9 cellular contexts compared by ENCODE assay signal in genomic region chr3:50300681-50301254, GRCh38. TPM values are rescaled to one million over a fixed set of nuclear protein-coding genes. Genes with fewer than 3 reads are reported as not detected.
DNase-seq lines count a peak whose midpoint lies in the region; ATAC-seq and TF ChIP-seq lines count a peak whose summit lies in the region.
"Had no signal": no experiment of that assay in that cellular context is flagged by ENCODE, and none has a peak within 500 bp of the region (broad histone marks: within the 10 kb centered on the region; RNA-seq: fewer than 3 reads in every experiment).

No MANE protein-coding gene starts in this region.

- H3K4me3 ChIP-seq in HCT116 (replicated peaks in 1 of 2; ENCODE audit: low read depth in 1 of 2, low read length in 2 of 2) (peak overlapping the region; percentile 48 to 92; a peak in 3 of 4 replicates), skin epidermis (no peak overlapping the region)

- no peaks in the 10 kb centered on the region for H3K36me3 ChIP-seq in HCT116 (ENCODE audit: control insufficient read depth in 1 of 2, insufficient read depth in 2 of 2, low read length in 2 of 2)

- peak overlapping the region; percentile 97 for H3K4me2 ChIP-seq in HCT116 (ENCODE audit: low read length)

- BruUV-seq in HCT116 (replicated peaks; lab: Mats Ljungman, UMichigan): no TSS peak

- no peak for TF ChIP-seq RAD21 in HCT116 (IDR thresholded peaks at IDR 0.05; ENCODE audit: low read depth)

- DNase-seq in HCT116 (ENCODE audit: low read depth, low spot score) (no peak), immature natural killer cell (no peak), NCI-H526 (lab: John Stamatoyannopoulos, UW) (no peak), middle frontal gyrus (ENCODE audit: extremely low spot score, low spot score) (no peak)
- no peak for DNase-seq in activated T-helper 1 cell treated with anti-CD3 and anti-CD28 coated beads, Interleukin-12 subunit alpha, Interleukin-12 subunit beta, Interleukin-2, Interleukin-4 antibody, amounts not matched to agents 30 ng/mL and 10 ng/mL and 1 ng/mL, durations not matched to agents 14 hours and 24 hours and 36 hours (ENCODE audit: low spot score)
- no peak for DNase-seq in effector CD4-positive, alpha-beta T cell
- no peak for DNase-seq in activated CD8-positive, alpha-beta memory T cell treated with anti-CD3 and anti-CD28 coated beads for 24 hours
- DNase-seq: H7 had no signal

- no peak for TF ChIP-seq POLR2A in HCT116 (IDR thresholded peaks at IDR 0.05; ENCODE audit: borderline replicate concordance, extremely low read depth, insufficient read depth, insufficient read length)

- H3K4me1 ChIP-seq in HCT116 (ENCODE audit: control insufficient read depth in 1 of 2, insufficient read depth in 2 of 2, low read length in 2 of 2): peaks cover 21 to 53% of the 10 kb centered on the region in 2 experiments

- H3K27ac ChIP-seq in HCT116 (ENCODE audit: low read depth, low read length) (peak overlapping the region; percentile 73), skin epidermis (peak overlapping the region in 20 of 21 experiments; percentile 68 to 95 (median 86))

- 0 out of 6 replicates have a peak, but pooled peaks of 1 of the 3 experiments have one; percentile 2 for TF ChIP-seq CTCF in HCT116 (IDR thresholded peaks at IDR 0.05 in 2 of 3, conservative IDR thresholded peaks at IDR 0.05 in 1 of 3; ENCODE audit: borderline replicate concordance in 1 of 3, insufficient read depth in 1 of 3, low read depth in 2 of 3, low read length in 2 of 3)

- no peaks in the 10 kb centered on the region for H3K9me3 Mint-ChIP-seq in activated T-helper 1 cell treated with anti-CD3 and anti-CD28 coated beads, Interleukin-12 subunit alpha, Interleukin-12 subunit beta, Interleukin-2, Interleukin-4 antibody, amounts not matched to agents 30 ng/mL and 10 ng/mL and 1 ng/mL, durations not matched to agents 14 hours and 24 hours and 36 hours
- H3K9me3 Mint-ChIP-seq in immature natural killer cell: no peaks in the 10 kb centered on the region

- peak overlapping the region; percentile 94 for H3K4me3 Mint-ChIP-seq in activated T-helper 1 cell treated with anti-CD3 and anti-CD28 coated beads, Interleukin-12 subunit alpha, Interleukin-12 subunit beta, Interleukin-2, Interleukin-4 antibody, amounts not matched to agents 30 ng/mL and 10 ng/mL and 1 ng/mL, durations not matched to agents 14 hours and 24 hours and 36 hours
- peak overlapping the region; percentile 39 to 98 (median 95) for H3K4me3 Mint-ChIP-seq in immature natural killer cell

- no peaks in the 10 kb centered on the region for H3K36me3 Mint-ChIP-seq in activated T-helper 1 cell treated with anti-CD3 and anti-CD28 coated beads, Interleukin-12 subunit alpha, Interleukin-12 subunit beta, Interleukin-2, Interleukin-4 antibody, amounts not matched to agents 30 ng/mL and 10 ng/mL and 1 ng/mL, durations not matched to agents 14 hours and 24 hours and 36 hours (ENCODE audit: low read depth)
- H3K36me3 Mint-ChIP-seq in immature natural killer cell: no peaks in the 10 kb centered on the region

- intact Hi-C loops in HCT116 (cut with micrococcal nuclease): no loop called here
- intact Hi-C loops in activated T-helper 1 cell treated with anti-CD3 and anti-CD28 coated beads, Interleukin-12 subunit alpha, Interleukin-12 subunit beta, Interleukin-2, Interleukin-4 antibody, amounts not matched to agents 30 ng/mL and 10 ng/mL and 1 ng/mL, durations not matched to agents 14 hours and 24 hours and 36 hours (cut with micrococcal nuclease): no loop called here

- peaks cover 1% of the 10 kb centered on the region for H3K27me3 Mint-ChIP-seq in activated T-helper 1 cell treated with anti-CD3 and anti-CD28 coated beads, Interleukin-12 subunit alpha, Interleukin-12 subunit beta, Interleukin-2, Interleukin-4 antibody, amounts not matched to agents 30 ng/mL and 10 ng/mL and 1 ng/mL, durations not matched to agents 14 hours and 24 hours and 36 hours (ENCODE audit: insufficient read depth)
- H3K27me3 Mint-ChIP-seq in immature natural killer cell (ENCODE audit: low read depth in 3 of 3): peaks cover 0 to 4% (median 0%) of the 10 kb centered on the region in 3 donors

- H3K79me2 ChIP-seq in HCT116 (ENCODE audit: insufficient read depth, low read length): peaks cover 3% of the 10 kb centered on the region; the same call in 1 of the 2 replicates

- POLR2A ChIA-PET in HCT116 (lab: Charles Lee): interaction anchor here (0.6 to 1.4 kb wide), 2 partner anchors 9 to 16 kb away, joined by 3 to 6 read pairs; partner anchors contain the start of gene IFRD2

- H3K4me1 Mint-ChIP-seq in activated T-helper 1 cell treated with anti-CD3 and anti-CD28 coated beads, Interleukin-12 subunit alpha, Interleukin-12 subunit beta, Interleukin-2, Interleukin-4 antibody, amounts not matched to agents 30 ng/mL and 10 ng/mL and 1 ng/mL, durations not matched to agents 14 hours and 24 hours and 36 hours (ENCODE audit: low read depth): peaks cover 15% of the 10 kb centered on the region
- H3K4me1 Mint-ChIP-seq in immature natural killer cell: peaks cover 27 to 34% of the 10 kb centered on the region in 2 donors

- H3K9me3 ChIP-seq in HCT116 (ENCODE audit: control insufficient read depth in 1 of 2, insufficient read depth in 1 of 2, low read depth in 1 of 2, low read length in 2 of 2): no peaks in the 10 kb centered on the region

- H3K9ac ChIP-seq in HCT116 (ENCODE audit: low read length): peak overlapping the region; percentile 72

- CTCF ChIA-PET in HCT116 (lab: Charles Lee): interaction anchor here (0.7 kb wide), 1 partner anchor 17 kb away, joined by 3 read pairs; no protein-coding TSS in a partner anchor

- H3K27ac Mint-ChIP-seq in activated T-helper 1 cell treated with anti-CD3 and anti-CD28 coated beads, Interleukin-12 subunit alpha, Interleukin-12 subunit beta, Interleukin-2, Interleukin-4 antibody, amounts not matched to agents 30 ng/mL and 10 ng/mL and 1 ng/mL, durations not matched to agents 14 hours and 24 hours and 36 hours: peak overlapping the region; percentile 95
- peak overlapping the region; percentile 95 to 99 (median 98) for H3K27ac Mint-ChIP-seq in immature natural killer cell

- H4K20me1 ChIP-seq in HCT116 (ENCODE audit: insufficient read depth): no peaks in the 10 kb centered on the region

- no peak for ATAC-seq in HCT116

- H3K27me3 ChIP-seq in HCT116 (ENCODE audit: insufficient read depth, low read length): no peaks in the 10 kb centered on the region

- H3K9me2 ChIP-seq in HCT116 (ENCODE audit: insufficient read depth): no peaks in the 10 kb centered on the region

- no peak overlapping the region for H2AFZ ChIP-seq in HCT116 (ENCODE audit: low read depth, low read length, poor library complexity, severe bottlenecking)

- RAD21 ChIA-PET in HCT116 (lab: Charles Lee; ENCODE audit: low non-redundant PET in 1 of 2, low total read pairs in 2 of 2, uncharacterized antibody in 2 of 2, unreplicated experiment in 2 of 2): no interaction called here

TF ChIP-seq in HCT116, 20 proteins besides CTCF, POLR2A, EP300 and RAD21 (continues in another document):
- TF ChIP-seq SIN3A (IDR thresholded peaks at IDR 0.05; ENCODE audit: low read depth): no peak
- no peak for TF ChIP-seq YY1 (IDR thresholded peaks at IDR 0.05; ENCODE audit: extremely low read depth, insufficient replicate concordance, low read depth, low read length)
- TF ChIP-seq JUND (IDR thresholded peaks at IDR 0.05): no peak
- no peak for TF ChIP-seq SP1 (IDR thresholded peaks at IDR 0.05; ENCODE audit: low read depth)
- no peak for TF ChIP-seq ELF1 (IDR thresholded peaks at IDR 0.05; ENCODE audit: borderline replicate concordance, low read depth)
- no peak for TF ChIP-seq FOSL1 (IDR thresholded peaks at IDR 0.05; ENCODE audit: low read depth)

RNA-seq across cellular contexts. Expression of gene HYAL3, which starts 1.6 kb away (rescaled TPM):
- total RNA-seq in HCT116 (2021; ENCODE audit: unreplicated experiment): 10.3 TPM
- polyA plus RNA-seq in HCT116 (2012): 4.6 and 6.5 TPM in 2 replicates
- total RNA-seq in activated T-helper 1 cell treated with anti-CD3 and anti-CD28 coated beads, Interleukin-12 subunit alpha, Interleukin-12 subunit beta, Interleukin-2, Interleukin-4 antibody, amounts not matched to agents 30 ng/mL and 10 ng/mL and 1 ng/mL, durations not matched to agents 14 hours and 24 hours and 36 hours: 7.9 and 8.0 TPM in 2 replicates
- polyA plus RNA-seq in immature natural killer cell: 1 to 10 TPM; 1.5 to 2.4 (median 2.2) TPM

RNA-seq across cellular contexts. Expression of gene NAA80, which starts 1.6 kb away (rescaled TPM):
- 21.3 TPM for total RNA-seq in HCT116 (2021; ENCODE audit: unreplicated experiment)
- 27.0 and 31.4 TPM in 2 replicates for polyA plus RNA-seq in HCT116 (2012)
- 18.1 and 19.6 TPM in 2 replicates for total RNA-seq in activated T-helper 1 cell treated with anti-CD3 and anti-CD28 coated beads, Interleukin-12 subunit alpha, Interleukin-12 subunit beta, Interleukin-2, Interleukin-4 antibody, amounts not matched to agents 30 ng/mL and 10 ng/mL and 1 ng/mL, durations not matched to agents 14 hours and 24 hours and 36 hours
- 10 to 100 TPM in 2 of 3 donors, 1 to 10 TPM in 1; 4.7 to 13.4 (median 10.5) TPM for polyA plus RNA-seq in immature natural killer cell

RNA-seq across cellular contexts. Expression of gene HYAL1, which starts 2.6 kb away (rescaled TPM):
- total RNA-seq in HCT116 (2021; ENCODE audit: unreplicated experiment): 6.1 TPM
- 11.9 and 12.5 TPM in 2 replicates for polyA plus RNA-seq in HCT116 (2012)
- 0.12 and 0.36 TPM in 2 replicates for total RNA-seq in activated T-helper 1 cell treated with anti-CD3 and anti-CD28 coated beads, Interleukin-12 subunit alpha, Interleukin-12 subunit beta, Interleukin-2, Interleukin-4 antibody, amounts not matched to agents 30 ng/mL and 10 ng/mL and 1 ng/mL, durations not matched to agents 14 hours and 24 hours and 36 hours
- polyA plus RNA-seq in immature natural killer cell: under 1 TPM in 2 of 3 donors, not detected in 1; 0.18 to 0.57 TPM

RNA-seq across cellular contexts. Expression of gene IFRD2, which starts 8.5 kb away (rescaled TPM):
- 146 TPM for total RNA-seq in HCT116 (2021; ENCODE audit: unreplicated experiment)
- polyA plus RNA-seq in HCT116 (2012): 101 and 103 TPM in 2 replicates
- total RNA-seq in activated T-helper 1 cell treated with anti-CD3 and anti-CD28 coated beads, Interleukin-12 subunit alpha, Interleukin-12 subunit beta, Interleukin-2, Interleukin-4 antibody, amounts not matched to agents 30 ng/mL and 10 ng/mL and 1 ng/mL, durations not matched to agents 14 hours and 24 hours and 36 hours: 215 TPM in 2 replicates
- polyA plus RNA-seq in immature natural killer cell: 10 to 100 TPM; 38.0 to 54.3 (median 51.3) TPM

RNA-seq across cellular contexts. Expression of gene HYAL2, which starts 21.8 kb away (rescaled TPM):
- 42.2 TPM for total RNA-seq in HCT116 (2021; ENCODE audit: unreplicated experiment)
- 57.5 and 64.1 TPM in 2 replicates for polyA plus RNA-seq in HCT116 (2012)
- 15.5 and 16.1 TPM in 2 replicates for total RNA-seq in activated T-helper 1 cell treated with anti-CD3 and anti-CD28 coated beads, Interleukin-12 subunit alpha, Interleukin-12 subunit beta, Interleukin-2, Interleukin-4 antibody, amounts not matched to agents 30 ng/mL and 10 ng/mL and 1 ng/mL, durations not matched to agents 14 hours and 24 hours and 36 hours
- 10 to 100 TPM in 2 of 3 donors, 1 to 10 TPM in 1; 4.9 to 15.0 (median 10.8) TPM for polyA plus RNA-seq in immature natural killer cell

Comparison
In these comparisons a context has a peak if more than half of its experiments do, and no peak if none do; other contexts are left out.
1. H3K4me3 ChIP-seq: peak in HCT116 (2 of 2); none in skin epidermis (0 of 7).